Comparison of ENCODE assay signal across 1 cellular context in the genomic region with DNA sequence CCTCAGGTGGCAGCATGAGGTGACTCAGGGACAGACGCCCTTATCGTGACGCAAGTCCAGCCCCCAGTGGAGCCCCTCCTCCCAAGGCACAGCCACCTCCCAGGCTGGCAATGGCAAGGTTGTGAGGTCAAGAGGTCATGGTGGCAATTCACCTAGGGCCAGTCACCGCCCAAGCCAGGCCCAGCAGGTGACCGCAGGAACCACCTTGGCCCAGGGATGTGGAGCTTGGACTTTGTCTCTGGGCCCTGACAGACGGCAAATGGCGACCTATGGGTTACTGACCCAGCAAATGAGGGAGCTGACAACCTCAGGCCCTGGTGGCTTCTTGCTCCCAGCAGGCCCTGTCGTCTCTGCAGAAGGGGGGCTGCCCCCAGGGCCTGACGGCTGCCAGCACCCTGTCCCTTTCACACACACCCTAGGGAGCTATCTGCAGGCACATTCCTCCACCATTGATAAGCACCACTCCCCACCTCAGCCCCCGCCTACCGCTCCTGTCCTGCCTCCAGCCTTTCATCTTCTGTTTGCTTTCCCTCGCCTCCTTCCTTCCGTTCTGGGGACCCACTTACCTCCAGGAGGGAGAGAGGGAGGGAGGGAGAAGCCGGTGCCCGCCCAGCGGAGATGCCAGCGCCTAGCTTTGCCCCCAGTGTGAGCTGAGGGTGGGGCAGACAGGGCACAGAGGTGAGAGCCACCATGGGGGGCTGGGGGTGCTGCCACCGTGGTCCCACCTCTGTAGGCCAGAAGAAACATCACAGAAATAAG.
TF ChIP-seq lines count a peak whose summit lies in the region.

No MANE protein-coding gene starts in this region.

TF ChIP-seq in H1, 55 proteins besides CTCF, POLR2A, EP300 and RAD21:
- TF ChIP-seq, protein P1, sequence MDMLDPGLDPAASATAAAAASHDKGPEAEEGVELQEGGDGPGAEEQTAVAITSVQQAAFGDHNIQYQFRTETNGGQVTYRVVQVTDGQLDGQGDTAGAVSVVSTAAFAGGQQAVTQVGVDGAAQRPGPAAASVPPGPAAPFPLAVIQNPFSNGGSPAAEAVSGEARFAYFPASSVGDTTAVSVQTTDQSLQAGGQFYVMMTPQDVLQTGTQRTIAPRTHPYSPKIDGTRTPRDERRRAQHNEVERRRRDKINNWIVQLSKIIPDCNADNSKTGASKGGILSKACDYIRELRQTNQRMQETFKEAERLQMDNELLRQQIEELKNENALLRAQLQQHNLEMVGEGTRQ (IDR thresholded peaks at IDR 0.05; ENCODE audit: low read length), result no peak
- no peak for TF ChIP-seq MAFK (IDR thresholded peaks at IDR 0.05; ENCODE audit: low read depth, low read length)
- TF ChIP-seq BCL11A (IDR thresholded peaks at IDR 0.05; ENCODE audit: low read depth in 2 of 2, low read length in 2 of 2), result no peak
- no peak for TF ChIP-seq CHD2 (IDR thresholded peaks at IDR 0.05; ENCODE audit: low read length)
